Comparison of ENCODE assay signal across 18 cellular contexts in the genomic region with DNA sequence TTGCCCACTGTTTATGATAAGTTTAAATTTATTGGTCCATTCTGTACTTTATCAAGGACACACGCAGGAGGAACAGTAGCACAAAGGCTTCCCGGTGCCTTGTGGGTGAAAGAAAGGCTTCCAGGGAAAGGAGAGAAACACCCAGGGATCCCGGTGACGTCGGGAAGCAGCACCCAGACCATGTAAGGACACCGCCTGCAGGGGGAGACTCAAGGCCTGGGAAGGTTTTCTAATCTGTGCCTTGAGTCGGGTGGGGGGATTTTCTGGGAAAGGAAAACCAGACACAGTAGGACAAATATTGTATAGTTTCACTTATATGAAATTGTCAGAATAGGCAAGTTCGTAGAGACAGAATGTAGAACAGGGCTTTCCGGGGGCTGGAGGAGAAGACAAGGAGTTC. TPM values are rescaled to one million over a fixed set of nuclear protein-coding genes. Genes with fewer than 3 reads are reported as not detected.
DNase-seq lines count a peak whose midpoint lies in the region; ATAC-seq and TF ChIP-seq lines count a peak whose summit lies in the region.
"Not testable (repeated sequence)": the region's sequence is repeated elsewhere in the genome, so short reads cannot be mapped to it uniquely, and the experiment has no call there.
"Had no signal": no experiment of that assay in that cellular context is flagged by ENCODE, and none has a peak within 500 bp of the region (broad histone marks: within the 10 kb centered on the region; RNA-seq: fewer than 3 reads in every experiment).

No MANE protein-coding gene starts in this region.

- TF ChIP-seq CTCF in BJ (IDR thresholded peaks at IDR 0.05; ENCODE audit: insufficient read depth, low read depth, low read length) (0 out of 2 replicates have a peak, but pooled peaks have one; percentile 4), GM23338 (conservative IDR thresholded peaks at IDR 0.05; ENCODE audit: low read depth in 2 of 2) (peak; percentile 38 to 46; a peak in 3 of 4 replicates), PC-3 (conservative IDR thresholded peaks at IDR 0.05; ENCODE audit: low read depth, low read length) (peak; percentile 38), astrocyte of the cerebellum (IDR thresholded peaks at IDR 0.05; ENCODE audit: low read depth, low read length, missing control alignments) (peak; percentile 9), endothelial cell (IDR thresholded peaks at IDR 0.05; ENCODE audit: unreplicated experiment) (peak; percentile 31), upper lobe of right lung (IDR thresholded peaks at IDR 0.05) (peak; percentile 6)

- H4K5ac ChIP-seq in mesendoderm (ENCODE audit: low read length), result not testable (repeated sequence)

- H3K27me3 Mint-ChIP-seq in GM23338 (ENCODE audit: insufficient read depth, low read depth, poor library complexity); endothelial cell (ENCODE audit: unreplicated experiment): not testable (repeated sequence)

- H4K20me1 ChIP-seq in GM23338 (replicated peaks; ENCODE audit: insufficient read depth); PC-3 (ENCODE audit: low read length): not testable (repeated sequence)

- not testable (repeated sequence) for H3K4ac ChIP-seq in mesendoderm (ENCODE audit: low read depth, low read length)

- not testable (repeated sequence) for H2BK15ac ChIP-seq in mesendoderm (replicated peaks; ENCODE audit: low read depth)

- not testable (repeated sequence) for H3K23ac ChIP-seq in mesendoderm (ENCODE audit: low read length)

- not testable (repeated sequence) for H3K9ac ChIP-seq in PC-3 (ENCODE audit: low read length); mesendoderm (ENCODE audit: low read length)

- not testable (repeated sequence) for H3K9me3 ChIP-seq in PC-3 (ENCODE audit: low read length); upper lobe of right lung

- in situ Hi-C loops in astrocyte of the cerebellum (cut with HindIII; ENCODE audit: low sequenced_read_pairs), result not testable (repeated sequence)

- not testable (repeated sequence) for H3F3A ChIP-seq in GM23338 (replicated peaks; ENCODE audit: low read depth); PC-3 (ENCODE audit: low read length, unreplicated experiment)

- H3K9me3 Mint-ChIP-seq in GM23338; endothelial cell (ENCODE audit: unreplicated experiment): not testable (repeated sequence)

- H2AK5ac ChIP-seq in mesendoderm (ENCODE audit: low read length), result not testable (repeated sequence)

- not testable (repeated sequence) for H2BK5ac ChIP-seq in mesendoderm (ENCODE audit: low read length)

- not testable (repeated sequence) for H3K36me3 Mint-ChIP-seq in GM23338 (ENCODE audit: low read depth); endothelial cell (ENCODE audit: low read depth, unreplicated experiment)

- H4K8ac ChIP-seq in mesendoderm (ENCODE audit: low read depth, low read length), result not testable (repeated sequence)

- peak; percentile 89 for ATAC-seq in GM23338
- peak; percentile 43; the same call in 1 of the 2 replicates for ATAC-seq in PC-3
- ATAC-seq in left cardiac atrium, result peak; percentile 19 to 38
- not testable (repeated sequence) for ATAC-seq in upper lobe of right lung

- H3K4me2 ChIP-seq in GM23338; PC-3 (ENCODE audit: low read length); mesendoderm (ENCODE audit: low read length): not testable (repeated sequence)

- not testable (repeated sequence) for H2BK120ac ChIP-seq in mesendoderm (ENCODE audit: low read depth, low read length)

- intact Hi-C loops in PC-3 (cut with micrococcal nuclease); left cardiac atrium (cut with DNase I); upper lobe of right lung (cut with DNase I): not testable (repeated sequence)

- no CpG with 5 or more reads among the region's 9 CpGs for WGBS in mesendoderm (ENCODE audit: extremely low coverage, insufficient coverage, low lambda C conversion rate)

- POLR2A ChIA-PET in BJ (lab: Charles Lee); PC-3 (lab: Charles Lee; ENCODE audit: unreplicated experiment): not testable (repeated sequence)

- not testable (repeated sequence) for H3K79me1 ChIP-seq in mesendoderm (ENCODE audit: low read length)

- not testable (repeated sequence) for H3K4me1 Mint-ChIP-seq in GM23338
- peaks cover 26% of the 10 kb centered on the region for H3K4me1 Mint-ChIP-seq in endothelial cell (ENCODE audit: unreplicated experiment)

- H3K18ac ChIP-seq in mesendoderm (ENCODE audit: low read length), result not testable (repeated sequence)

- not testable (repeated sequence) for DNase-seq in BJ (ENCODE audit: low read depth); astrocyte of the cerebellum (ENCODE audit: low read depth); left cardiac atrium; upper lobe of right lung
- DNase-seq in GM23338 (ENCODE audit: low spot score) (peak; percentile 53), PC-3 (peak; percentile 25), endothelial cell (ENCODE audit: low spot score) (peak; percentile 41), mesendoderm (peak; percentile 25)

- H3K4me1 ChIP-seq in GM23338 (ENCODE audit: insufficient read depth); PC-3 (ENCODE audit: insufficient read depth, low read length); mesendoderm (ENCODE audit: control insufficient read depth, low read depth, low read length); upper lobe of right lung: not testable (repeated sequence)

- not testable (repeated sequence) for H3K27me3 ChIP-seq in BJ (ENCODE audit: control insufficient read depth, insufficient read depth, low read length); GM23338 (ENCODE audit: insufficient read depth); PC-3 (ENCODE audit: low read length); mesendoderm (ENCODE audit: insufficient read depth, low read length, poor library complexity); upper lobe of right lung

- not testable (repeated sequence) for H3K4me3 ChIP-seq in BJ (ENCODE audit: low read depth, low read length); GM23338; PC-3 (ENCODE audit: low read length); astrocyte of the cerebellum (ENCODE audit: low read depth, low read length); mesendoderm (ENCODE audit: low read length); upper lobe of right lung

- H3K4me3 Mint-ChIP-seq in GM23338; endothelial cell (ENCODE audit: unreplicated experiment): not testable (repeated sequence)

- not testable (repeated sequence) for H3K27ac ChIP-seq in GM23338 (ENCODE audit: low read depth); PC-3 (ENCODE audit: low read length); mesendoderm (ENCODE audit: low read depth, low read length); upper lobe of right lung

- CTCF ChIA-PET in BJ (lab: Yijun Ruan, JAX); PC-3 (lab: Charles Lee): not testable (repeated sequence)

- H3K9me2 ChIP-seq in GM23338 (ENCODE audit: insufficient read depth); PC-3 (replicated peaks; ENCODE audit: low read length): not testable (repeated sequence)

- not testable (repeated sequence) for H3K36me3 ChIP-seq in BJ (ENCODE audit: control insufficient read depth, insufficient read depth, low read length); GM23338 (ENCODE audit: insufficient read depth); PC-3 (ENCODE audit: low read depth, low read length); mesendoderm (ENCODE audit: control insufficient read depth, insufficient read depth, low read length); upper lobe of right lung

- not testable (repeated sequence) for H2AFZ ChIP-seq in GM23338; PC-3 (ENCODE audit: low read length)

- H3K56ac ChIP-seq in mesendoderm (ENCODE audit: low read length), result not testable (repeated sequence)

- not testable (repeated sequence) for BruUV-seq in PC-3 (replicated peaks; lab: Mats Ljungman, UMichigan)

- H3K79me2 ChIP-seq in GM23338 (replicated peaks; ENCODE audit: insufficient read depth); PC-3 (ENCODE audit: low read length); mesendoderm (ENCODE audit: control insufficient read depth, insufficient read depth, low read length): not testable (repeated sequence)

- not testable (repeated sequence) for H3K27ac Mint-ChIP-seq in GM23338; endothelial cell (ENCODE audit: unreplicated experiment)

RNA-seq across cellular contexts. Expression of gene NAT8, which starts 42.7 kb away (rescaled TPM):
- polyA plus RNA-seq in BJ (2011; rRNA removed), result not detected in 2 replicates
- not detected in 2 replicates for polyA minus RNA-seq in BJ (2011; rRNA and poly(A)+ RNA removed)
- not detected in 2 replicates for total RNA-seq in GM23338 (2014; rRNA removed; shearing (Covaris generic))
- not detected in 2 replicates for polyA plus RNA-seq in GM23338 (2016; fragmentation: Nextera tagmentation; extraction: Ambion mirVana)
- not detected in 2 replicates for total RNA-seq in PC-3 (2014; rRNA removed)
- not detected for total RNA-seq in endothelial cell (ENCODE audit: unreplicated experiment)
- total RNA-seq in left cardiac atrium, result not detected
- not detected for polyA plus RNA-seq in mesendoderm (2013, experiment 1 of 2)
- polyA plus RNA-seq in mesendoderm (2013, experiment 2 of 2), result not detected
- not detected for total RNA-seq in upper lobe of right lung
- total RNA-seq: activated CD4-positive, alpha-beta T cell treated with anti-CD3 and anti-CD28 coated beads for 36 hours; activated CD8-positive, alpha-beta T cell treated with anti-CD3 and anti-CD28 coated beads, Interleukin-2, amount 10 ng/mL, durations not matched to agents 7 days and 5 days; activated T-helper 2 cell treated with anti-CD3 and anti-CD28 coated beads, Interferon-gamma antibody, Interleukin-2, Interleukin-4, amounts not matched to agents 10 μg/mL and 5 μg/mL and 100 μg/mL, durations not matched to agents 14 hours and 24 hours and 36 hours; Daoy; dermis microvascular lymphatic vessel endothelial cell; GM12878; M059J; prostate gland; suprapubic skin; vagina had no signal
- polyA plus RNA-seq: GM12878 had no signal

RNA-seq across cellular contexts. Expression of gene TPRKB, which starts 52.2 kb away (rescaled TPM):
- polyA plus RNA-seq in BJ (2011; rRNA removed) (16.0 and 23.8 TPM in 2 replicates), GM23338 (2016; fragmentation: Nextera tagmentation; extraction: Ambion mirVana) (167 and 186 TPM in 2 replicates)
- 2.8 and 4.0 TPM in 2 replicates for polyA minus RNA-seq in BJ (2011; rRNA and poly(A)+ RNA removed)
- total RNA-seq in GM23338 (2014; rRNA removed; shearing (Covaris generic)), result 31.2 and 39.5 TPM in 2 replicates
- total RNA-seq in PC-3 (2014; rRNA removed) (42.2 and 51.4 TPM in 2 replicates), endothelial cell (ENCODE audit: unreplicated experiment) (33.3 TPM), left cardiac atrium (10 to 100 TPM; 21.7 to 31.4 TPM), upper lobe of right lung (19.2 TPM)
- polyA plus RNA-seq in mesendoderm (2013, experiment 1 of 2), result 95.7 TPM
- polyA plus RNA-seq in mesendoderm (2013, experiment 2 of 2), result 92.3 TPM
